In the genomic region with DNA sequence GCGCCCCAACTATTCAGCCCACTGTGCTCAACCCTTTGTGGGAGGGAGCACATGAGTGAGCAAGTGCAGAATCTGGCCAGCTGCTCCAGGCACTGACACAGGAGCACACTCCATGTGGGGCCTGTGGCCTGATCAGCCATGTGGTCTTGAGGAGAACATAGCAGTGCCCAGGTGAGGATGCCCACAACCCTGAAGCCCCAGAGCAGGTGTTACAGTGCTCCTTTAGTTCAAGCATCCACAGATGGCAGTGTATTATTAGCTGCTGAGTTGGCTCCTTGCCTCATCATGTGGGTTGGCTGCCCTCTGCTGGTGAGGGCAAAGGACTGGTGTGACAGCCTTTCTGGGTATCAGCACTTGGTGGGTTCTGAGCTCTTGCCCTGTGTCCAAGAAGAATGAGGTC, we compare ENCODE assay signal across 9 cellular contexts.
DNase-seq lines count a peak whose midpoint lies in the region; ATAC-seq and TF ChIP-seq lines count a peak whose summit lies in the region.
"Had no signal": no experiment of that assay in that cellular context is flagged by ENCODE, and none has a peak within 500 bp of the region (broad histone marks: within the 10 kb centered on the region; RNA-seq: fewer than 3 reads in every experiment).

No MANE protein-coding gene starts in this region.

- no peak for TF ChIP-seq POLR2A in ovary (IDR thresholded peaks at IDR 0.05)

- H3K4me3 ChIP-seq in ovary = no peak overlapping the region

- ATAC-seq in GM21529 (IDR thresholded peaks at IDR 0.05; ENCODE audit: unreplicated experiment) = peak; percentile 79
- ATAC-seq in T-helper 17 cell = no peak

- intact Hi-C loops in activated CD4-positive, alpha-beta T cell treated with anti-CD3 and anti-CD28 coated beads, Interleukin-2, amount 10 ng/mL, durations not matched to agents 24 days and 14 days (cut with micrococcal nuclease) = loop anchor here (10.0 kb wide), 1 partner anchor 435 kb away; no protein-coding TSS in a partner anchor
- intact Hi-C loops in ovary (cut with DNase I) = no loop called here

- no peaks in the 10 kb centered on the region for H3K9me3 ChIP-seq in ovary
- H3K9me3 ChIP-seq in T-helper 17 cell (ENCODE audit: control insufficient read depth, low read length, poor library complexity, severe bottlenecking) = no peaks in the 10 kb centered on the region

- WGBS in ovary, 3 donors = 100% methylated on average over 1 of the region's 1 CpG

- no peak overlapping the region for H3K27ac ChIP-seq in ovary

- H3K4me3 Mint-ChIP-seq in activated CD4-positive, alpha-beta T cell treated with anti-CD3 and anti-CD28 coated beads, Interleukin-2, amount 10 ng/mL, durations not matched to agents 24 days and 14 days = no peak overlapping the region
- no peak overlapping the region for H3K4me3 Mint-ChIP-seq in activated CD4-positive, alpha-beta T cell treated with anti-CD3 and anti-CD28 coated beads, Interleukin-2, amount 10 ng/mL, durations not matched to agents 7 days and 5 days
- H3K4me3 Mint-ChIP-seq in T-helper 17 cell = no peak overlapping the region
- H3K4me3 Mint-ChIP-seq: central memory CD8-positive, alpha-beta T cell had no signal

- DNase-seq in activated CD4-positive, alpha-beta T cell treated with anti-CD3 and anti-CD28 coated beads, Interleukin-2, amount 10 ng/mL, durations not matched to agents 24 days and 14 days = peak; percentile 67
- no peak for DNase-seq in activated CD4-positive, alpha-beta T cell treated with anti-CD3 and anti-CD28 coated beads for 4 hours
- DNase-seq in Kasumi-1 (lab: John Stamatoyannopoulos, UW) (peak; percentile 61 to 74), kidney glomerular epithelial cell (lab: John Stamatoyannopoulos, UW) (peak; percentile 17), ovary (no peak), T-helper 17 cell (no peak)
- DNase-seq in activated CD4-positive, alpha-beta T cell treated with anti-CD3 and anti-CD28 coated beads, Interleukin-2, amount 10 ng/mL, durations not matched to agents 7 days and 5 days = peak; percentile 33

- H3K27ac Mint-ChIP-seq in activated CD4-positive, alpha-beta T cell treated with anti-CD3 and anti-CD28 coated beads, Interleukin-2, amount 10 ng/mL, durations not matched to agents 24 days and 14 days = no peak overlapping the region
- H3K27ac Mint-ChIP-seq in activated CD4-positive, alpha-beta T cell treated with anti-CD3 and anti-CD28 coated beads, Interleukin-2, amount 10 ng/mL, durations not matched to agents 7 days and 5 days = no peak overlapping the region
- H3K27ac Mint-ChIP-seq in T-helper 17 cell = no peak overlapping the region

- no peak for TF ChIP-seq EP300 in ovary (IDR thresholded peaks at IDR 0.05)

- CTCF ChIA-PET in activated CD4-positive, alpha-beta T cell treated with anti-CD3 and anti-CD28 coated beads, Interleukin-2, amount 10 ng/mL, durations not matched to agents 7 days and 5 days (lab: Charles Lee) = no interaction called here

- H3K27me3 Mint-ChIP-seq in activated CD4-positive, alpha-beta T cell treated with anti-CD3 and anti-CD28 coated beads, Interleukin-2, amount 10 ng/mL, durations not matched to agents 24 days and 14 days = no peaks in the 10 kb centered on the region
- no peaks in the 10 kb centered on the region for H3K27me3 Mint-ChIP-seq in activated CD4-positive, alpha-beta T cell treated with anti-CD3 and anti-CD28 coated beads, Interleukin-2, amount 10 ng/mL, durations not matched to agents 7 days and 5 days
- H3K27me3 Mint-ChIP-seq in T-helper 17 cell = no peaks in the 10 kb centered on the region
- H3K27me3 Mint-ChIP-seq: central memory CD8-positive, alpha-beta T cell had no signal

- H3K27me3 ChIP-seq in ovary = no peaks in the 10 kb centered on the region

- no peaks in the 10 kb centered on the region for H3K4me1 ChIP-seq in ovary (ENCODE audit: insufficient read depth)

- no peaks in the 10 kb centered on the region for H3K36me3 Mint-ChIP-seq in activated CD4-positive, alpha-beta T cell treated with anti-CD3 and anti-CD28 coated beads, Interleukin-2, amount 10 ng/mL, durations not matched to agents 24 days and 14 days (ENCODE audit: low read depth)
- H3K36me3 Mint-ChIP-seq in activated CD4-positive, alpha-beta T cell treated with anti-CD3 and anti-CD28 coated beads, Interleukin-2, amount 10 ng/mL, durations not matched to agents 7 days and 5 days (ENCODE audit: low read depth) = no peaks in the 10 kb centered on the region
- no peaks in the 10 kb centered on the region for H3K36me3 Mint-ChIP-seq in T-helper 17 cell (ENCODE audit: low read depth)

- POLR2A ChIA-PET in activated CD4-positive, alpha-beta T cell treated with anti-CD3 and anti-CD28 coated beads, Interleukin-2, amount 10 ng/mL, durations not matched to agents 7 days and 5 days (lab: Charles Lee) = no interaction called here

- H3K4me1 Mint-ChIP-seq in activated CD4-positive, alpha-beta T cell treated with anti-CD3 and anti-CD28 coated beads, Interleukin-2, amount 10 ng/mL, durations not matched to agents 24 days and 14 days = no peaks in the 10 kb centered on the region
- no peaks in the 10 kb centered on the region for H3K4me1 Mint-ChIP-seq in activated CD4-positive, alpha-beta T cell treated with anti-CD3 and anti-CD28 coated beads, Interleukin-2, amount 10 ng/mL, durations not matched to agents 7 days and 5 days
- H3K4me1 Mint-ChIP-seq in T-helper 17 cell = no peaks in the 10 kb centered on the region
- H3K4me1 Mint-ChIP-seq: central memory CD8-positive, alpha-beta T cell had no signal

- H3K9me3 Mint-ChIP-seq in activated CD4-positive, alpha-beta T cell treated with anti-CD3 and anti-CD28 coated beads, Interleukin-2, amount 10 ng/mL, durations not matched to agents 24 days and 14 days = no peaks in the 10 kb centered on the region
- H3K9me3 Mint-ChIP-seq in activated CD4-positive, alpha-beta T cell treated with anti-CD3 and anti-CD28 coated beads, Interleukin-2, amount 10 ng/mL, durations not matched to agents 7 days and 5 days = no peaks in the 10 kb centered on the region

- no peaks in the 10 kb centered on the region for H3K36me3 ChIP-seq in ovary

- no peak for TF ChIP-seq CTCF in ovary (IDR thresholded peaks at IDR 0.05)

Comparison
In these comparisons a context has a peak if more than half of its experiments do, and no peak if none do; other contexts are left out.
1. DNase-seq: peak in activated CD4-positive, alpha-beta T cell treated with anti-CD3 and anti-CD28 coated beads, Interleukin-2, amount 10 ng/mL, durations not matched to agents 24 days and 14 days (single experiment), Kasumi-1 (2 of 2), activated CD4-positive, alpha-beta T cell treated with anti-CD3 and anti-CD28 coated beads, Interleukin-2, amount 10 ng/mL, durations not matched to agents 7 days and 5 days (single experiment) and kidney glomerular epithelial cell (single experiment); none in activated CD4-positive, alpha-beta T cell treated with anti-CD3 and anti-CD28 coated beads for 4 hours (0 of 2), ovary (0 of 5) and T-helper 17 cell (0 of 3).